18 cellular contexts compared by ENCODE assay signal in genomic region chr9:90309809-90310522, GRCh38.
"Had no signal": no experiment of that assay in that cellular context is flagged by ENCODE, and none has a peak within 500 bp of the region (broad histone marks: within the 10 kb centered on the region; RNA-seq: fewer than 3 reads in every experiment).

No MANE protein-coding gene starts in this region.

- H3K4me3 ChIP-seq: ascending aorta, heart right ventricle, lung, upper lobe of right lung had no signal

- ATAC-seq: activated CD8-positive, alpha-beta T cell treated with anti-CD3 and anti-CD28 coated beads, Interleukin-2, amount 10 ng/mL, durations not matched to agents 7 days and 5 days; activated naive CD8-positive, alpha-beta T cell treated with anti-CD3 and anti-CD28 coated beads, Interleukin-2, amount 50 U/mL, for 24 hours; heart right ventricle; natural killer cell; stimulated activated naive CD8-positive, alpha-beta T cell treated with anti-CD3 and anti-CD28 coated beads, Interleukin-15, Interleukin-2, amounts not matched to agents 100 U/mL and 50 U/mL, for 24 hours; upper lobe of right lung had no signal

- FAIRE-seq: endothelial cell of umbilical vein, frontal cortex, keratinocyte had no signal

- H3K4me1 ChIP-seq: ascending aorta, heart right ventricle, upper lobe of right lung had no signal

- H3K27me3 ChIP-seq: ascending aorta, upper lobe of right lung had no signal

- H3K36me3 ChIP-seq: ascending aorta, heart right ventricle, upper lobe of right lung, WERI-Rb-1 had no signal

- H3K4me3 Mint-ChIP-seq: activated CD8-positive, alpha-beta T cell treated with anti-CD3 and anti-CD28 coated beads, Interleukin-2, amount 10 ng/mL, durations not matched to agents 7 days and 5 days; activated naive CD8-positive, alpha-beta T cell treated with anti-CD3 and anti-CD28 coated beads, Interleukin-2, amount 50 U/mL, for 24 hours; natural killer cell had no signal

- H3K27ac Mint-ChIP-seq: activated CD8-positive, alpha-beta T cell treated with anti-CD3 and anti-CD28 coated beads, Interleukin-2, amount 10 ng/mL, durations not matched to agents 7 days and 5 days; activated naive CD8-positive, alpha-beta T cell treated with anti-CD3 and anti-CD28 coated beads, Interleukin-2, amount 50 U/mL, for 24 hours; natural killer cell had no signal

- H3K9me3 Mint-ChIP-seq: activated naive CD8-positive, alpha-beta T cell treated with anti-CD3 and anti-CD28 coated beads, Interleukin-2, amount 50 U/mL, for 24 hours; natural killer cell had no signal

- H3K4me1 Mint-ChIP-seq: activated naive CD8-positive, alpha-beta T cell treated with anti-CD3 and anti-CD28 coated beads, Interleukin-2, amount 50 U/mL, for 24 hours; natural killer cell had no signal

- H3K9me3 ChIP-seq: ascending aorta, heart right ventricle, upper lobe of right lung had no signal

- H3K36me3 Mint-ChIP-seq: natural killer cell had no signal

- H3K27ac ChIP-seq: ascending aorta, heart right ventricle, upper lobe of right lung, WERI-Rb-1 had no signal

- DNase-seq: activated CD4-positive, alpha-beta T cell treated with anti-CD3 and anti-CD28 coated beads for 4 hours; activated CD8-positive, alpha-beta memory T cell treated with anti-CD3 and anti-CD28 coated beads, Interleukin-2, amount 50 U/mL, for 48 hours; activated CD8-positive, alpha-beta T cell treated with anti-CD3 and anti-CD28 coated beads, Interleukin-2, amount 10 ng/mL, durations not matched to agents 7 days and 5 days; activated naive CD4-positive, alpha-beta T cell; activated naive CD8-positive, alpha-beta T cell treated with anti-CD3 and anti-CD28 coated beads, Interleukin-2, amount 50 U/mL, for 24 hours; heart right ventricle; natural killer cell; stimulated activated CD4-positive, alpha-beta T cell treated with anti-CD3 and anti-CD28 coated beads, Interleukin-4, amount 100 ng/mL, for 1 hour; stimulated activated CD8-positive, alpha-beta memory T cell treated with anti-CD3 and anti-CD28 coated beads, Interleukin-4, amount 100 ng/mL, for 48 hours; stimulated activated naive CD8-positive, alpha-beta T cell treated with anti-CD3 and anti-CD28 coated beads, Interleukin-15, Interleukin-2, amounts not matched to agents 100 U/mL and 50 U/mL, for 24 hours; T1000; upper lobe of right lung; WERI-Rb-1 had no signal
